Comparison of ENCODE assay signal across 1 cellular context in genomic region chrX:107729558-107730297, GRCh38.
TF ChIP-seq lines count a peak whose summit lies in the region.

No MANE protein-coding gene starts in this region.

TF ChIP-seq in GM12878, 131 proteins besides CTCF, POLR2A, EP300 and RAD21 (continued from another document and continues in another):
- TF ChIP-seq, protein P1, sequence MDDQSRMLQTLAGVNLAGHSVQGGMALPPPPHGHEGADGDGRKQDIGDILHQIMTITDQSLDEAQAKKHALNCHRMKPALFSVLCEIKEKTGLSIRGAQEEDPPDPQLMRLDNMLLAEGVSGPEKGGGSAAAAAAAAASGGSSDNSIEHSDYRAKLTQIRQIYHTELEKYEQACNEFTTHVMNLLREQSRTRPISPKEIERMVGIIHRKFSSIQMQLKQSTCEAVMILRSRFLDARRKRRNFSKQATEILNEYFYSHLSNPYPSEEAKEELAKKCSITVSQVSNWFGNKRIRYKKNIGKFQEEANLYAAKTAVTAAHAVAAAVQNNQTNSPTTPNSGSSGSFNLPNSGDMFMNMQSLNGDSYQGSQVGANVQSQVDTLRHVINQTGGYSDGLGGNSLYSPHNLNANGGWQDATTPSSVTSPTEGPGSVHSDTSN (IDR thresholded peaks at IDR 0.05; ENCODE audit: insufficient replicate concordance, low read depth, low read length) = no peak
- TF ChIP-seq, protein P2, sequence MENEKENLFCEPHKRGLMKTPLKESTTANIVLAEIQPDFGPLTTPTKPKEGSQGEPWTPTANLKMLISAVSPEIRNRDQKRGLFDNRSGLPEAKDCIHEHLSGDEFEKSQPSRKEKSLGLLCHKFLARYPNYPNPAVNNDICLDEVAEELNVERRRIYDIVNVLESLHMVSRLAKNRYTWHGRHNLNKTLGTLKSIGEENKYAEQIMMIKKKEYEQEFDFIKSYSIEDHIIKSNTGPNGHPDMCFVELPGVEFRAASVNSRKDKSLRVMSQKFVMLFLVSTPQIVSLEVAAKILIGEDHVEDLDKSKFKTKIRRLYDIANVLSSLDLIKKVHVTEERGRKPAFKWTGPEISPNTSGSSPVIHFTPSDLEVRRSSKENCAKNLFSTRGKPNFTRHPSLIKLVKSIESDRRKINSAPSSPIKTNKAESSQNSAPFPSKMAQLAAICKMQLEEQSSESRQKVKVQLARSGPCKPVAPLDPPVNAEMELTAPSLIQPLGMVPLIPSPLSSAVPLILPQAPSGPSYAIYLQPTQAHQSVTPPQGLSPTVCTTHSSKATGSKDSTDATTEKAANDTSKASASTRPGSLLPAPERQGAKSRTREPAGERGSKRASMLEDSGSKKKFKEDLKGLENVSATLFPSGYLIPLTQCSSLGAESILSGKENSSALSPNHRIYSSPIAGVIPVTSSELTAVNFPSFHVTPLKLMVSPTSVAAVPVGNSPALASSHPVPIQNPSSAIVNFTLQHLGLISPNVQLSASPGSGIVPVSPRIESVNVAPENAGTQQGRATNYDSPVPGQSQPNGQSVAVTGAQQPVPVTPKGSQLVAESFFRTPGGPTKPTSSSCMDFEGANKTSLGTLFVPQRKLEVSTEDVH (IDR thresholded peaks at IDR 0.05; ENCODE audit: low read depth, partially characterized antibody) = no peak
- no peak for TF ChIP-seq CEBPB (IDR thresholded peaks at IDR 0.05; ENCODE audit: borderline replicate concordance in 1 of 2, low read depth in 2 of 2, low read length in 2 of 2)
- TF ChIP-seq REST (IDR thresholded peaks at IDR 0.05; ENCODE audit: low read depth, low read length) = no peak
- no peak for TF ChIP-seq EZH2 (IDR thresholded peaks at IDR 0.05; ENCODE audit: borderline replicate concordance, control insufficient read depth, low read depth, low read length)
- TF ChIP-seq, protein P3, sequence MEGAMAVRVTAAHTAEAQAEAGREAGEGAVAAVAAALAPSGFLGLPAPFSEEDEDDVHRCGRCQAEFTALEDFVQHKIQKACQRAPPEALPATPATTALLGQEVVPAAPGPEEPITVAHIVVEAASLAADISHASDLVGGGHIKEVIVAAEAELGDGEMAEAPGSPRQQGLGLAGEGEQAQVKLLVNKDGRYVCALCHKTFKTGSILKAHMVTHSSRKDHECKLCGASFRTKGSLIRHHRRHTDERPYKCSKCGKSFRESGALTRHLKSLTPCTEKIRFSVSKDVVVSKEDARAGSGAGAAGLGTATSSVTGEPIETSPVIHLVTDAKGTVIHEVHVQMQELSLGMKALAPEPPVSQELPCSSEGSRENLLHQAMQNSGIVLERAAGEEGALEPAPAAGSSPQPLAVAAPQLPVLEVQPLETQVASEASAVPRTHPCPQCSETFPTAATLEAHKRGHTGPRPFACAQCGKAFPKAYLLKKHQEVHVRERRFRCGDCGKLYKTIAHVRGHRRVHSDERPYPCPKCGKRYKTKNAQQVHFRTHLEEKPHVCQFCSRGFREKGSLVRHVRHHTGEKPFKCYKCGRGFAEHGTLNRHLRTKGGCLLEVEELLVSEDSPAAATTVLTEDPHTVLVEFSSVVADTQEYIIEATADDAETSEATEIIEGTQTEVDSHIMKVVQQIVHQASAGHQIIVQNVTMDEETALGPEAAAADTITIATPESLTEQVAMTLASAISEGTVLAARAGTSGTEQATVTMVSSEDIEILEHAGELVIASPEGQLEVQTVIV (IDR thresholded peaks at IDR 0.05; ENCODE audit: borderline replicate concordance, partially characterized antibody) = no peak
- TF ChIP-seq TARDBP (IDR thresholded peaks at IDR 0.05; ENCODE audit: borderline replicate concordance) = no peak
- TF ChIP-seq CEBPZ (IDR thresholded peaks at IDR 0.05; ENCODE audit: low read depth, low read length) = no peak
- peak in 1 of 2 experiments; percentile 31; a peak in 1 of 4 replicates for TF ChIP-seq BHLHE40 (IDR thresholded peaks at IDR 0.05; ENCODE audit: borderline replicate concordance in 1 of 2, low read depth in 2 of 2, low read length in 1 of 2)
- TF ChIP-seq HSF1 (IDR thresholded peaks at IDR 0.05; ENCODE audit: low read depth, low read length) = no peak
- no peak for TF ChIP-seq ZNF384 (IDR thresholded peaks at IDR 0.05; ENCODE audit: borderline replicate concordance, low read depth, low read length)
- no peak for TF ChIP-seq ASH2L (IDR thresholded peaks at IDR 0.05; ENCODE audit: borderline replicate concordance, low read depth)
- TF ChIP-seq FOXM1 (IDR thresholded peaks at IDR 0.05; ENCODE audit: low read depth, low read length) = no peak
- no peak for TF ChIP-seq HCFC1 (IDR thresholded peaks at IDR 0.05; ENCODE audit: low read length)
- TF ChIP-seq, protein P4, sequence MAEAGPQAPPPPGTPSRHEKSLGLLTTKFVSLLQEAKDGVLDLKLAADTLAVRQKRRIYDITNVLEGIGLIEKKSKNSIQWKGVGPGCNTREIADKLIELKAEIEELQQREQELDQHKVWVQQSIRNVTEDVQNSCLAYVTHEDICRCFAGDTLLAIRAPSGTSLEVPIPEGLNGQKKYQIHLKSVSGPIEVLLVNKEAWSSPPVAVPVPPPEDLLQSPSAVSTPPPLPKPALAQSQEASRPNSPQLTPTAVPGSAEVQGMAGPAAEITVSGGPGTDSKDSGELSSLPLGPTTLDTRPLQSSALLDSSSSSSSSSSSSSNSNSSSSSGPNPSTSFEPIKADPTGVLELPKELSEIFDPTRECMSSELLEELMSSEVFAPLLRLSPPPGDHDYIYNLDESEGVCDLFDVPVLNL (IDR thresholded peaks at IDR 0.05; ENCODE audit: low read depth, low read length) = no peak
- no peak for TF ChIP-seq NR2C2 (IDR thresholded peaks at IDR 0.05; ENCODE audit: borderline replicate concordance, control insufficient read depth, insufficient read length, low read depth)
- no peak for TF ChIP-seq SRF (IDR thresholded peaks at IDR 0.05; ENCODE audit: low read depth in 2 of 2, low read length in 2 of 2)
- TF ChIP-seq ZBTB40 (IDR thresholded peaks at IDR 0.05; ENCODE audit: borderline replicate concordance) = no peak
- 0 out of 2 replicates have a peak, but pooled peaks have one; percentile 6 for TF ChIP-seq PKNOX1 (IDR thresholded peaks at IDR 0.05)
- TF ChIP-seq KLF5 (IDR thresholded peaks at IDR 0.05; ENCODE audit: partially characterized antibody) = no peak
- TF ChIP-seq FOXK2 (IDR thresholded peaks at IDR 0.05) = no peak
- no peak for TF ChIP-seq PML (IDR thresholded peaks at IDR 0.05; ENCODE audit: low read length)
- TF ChIP-seq CBFB (IDR thresholded peaks at IDR 0.05; ENCODE audit: low read depth) = no peak
- TF ChIP-seq BCL11A (IDR thresholded peaks at IDR 0.05; ENCODE audit: low read depth, low read length) = 0 out of 2 replicates have a peak, but pooled peaks have one; percentile 26
- TF ChIP-seq STAT3 (IDR thresholded peaks at IDR 0.05; ENCODE audit: low read depth, low read length) = no peak
- no peak for TF ChIP-seq POLR2AphosphoS2 (IDR thresholded peaks at IDR 0.05; ENCODE audit: low read depth, low read length)
- TF ChIP-seq MYC (IDR thresholded peaks at IDR 0.05; ENCODE audit: insufficient read depth, insufficient read length, insufficient replicate concordance, low read length, severe bottlenecking) = no peak
- TF ChIP-seq, protein P5, sequence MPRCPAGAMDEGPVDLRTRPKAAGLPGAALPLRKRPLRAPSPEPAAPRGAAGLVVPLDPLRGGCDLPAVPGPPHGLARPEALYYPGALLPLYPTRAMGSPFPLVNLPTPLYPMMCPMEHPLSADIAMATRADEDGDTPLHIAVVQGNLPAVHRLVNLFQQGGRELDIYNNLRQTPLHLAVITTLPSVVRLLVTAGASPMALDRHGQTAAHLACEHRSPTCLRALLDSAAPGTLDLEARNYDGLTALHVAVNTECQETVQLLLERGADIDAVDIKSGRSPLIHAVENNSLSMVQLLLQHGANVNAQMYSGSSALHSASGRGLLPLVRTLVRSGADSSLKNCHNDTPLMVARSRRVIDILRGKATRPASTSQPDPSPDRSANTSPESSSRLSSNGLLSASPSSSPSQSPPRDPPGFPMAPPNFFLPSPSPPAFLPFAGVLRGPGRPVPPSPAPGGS (IDR thresholded peaks at IDR 0.05; ENCODE audit: borderline replicate concordance, insufficient read depth, low read depth, low read length, poor library complexity, severe bottlenecking) = no peak
- TF ChIP-seq IKZF2 (IDR thresholded peaks at IDR 0.05) = peak; percentile 89 to 91
- TF ChIP-seq SMARCA5 (IDR thresholded peaks at IDR 0.05) = peak; percentile 61
